25 cellular contexts compared by ENCODE assay signal in the genomic region with DNA sequence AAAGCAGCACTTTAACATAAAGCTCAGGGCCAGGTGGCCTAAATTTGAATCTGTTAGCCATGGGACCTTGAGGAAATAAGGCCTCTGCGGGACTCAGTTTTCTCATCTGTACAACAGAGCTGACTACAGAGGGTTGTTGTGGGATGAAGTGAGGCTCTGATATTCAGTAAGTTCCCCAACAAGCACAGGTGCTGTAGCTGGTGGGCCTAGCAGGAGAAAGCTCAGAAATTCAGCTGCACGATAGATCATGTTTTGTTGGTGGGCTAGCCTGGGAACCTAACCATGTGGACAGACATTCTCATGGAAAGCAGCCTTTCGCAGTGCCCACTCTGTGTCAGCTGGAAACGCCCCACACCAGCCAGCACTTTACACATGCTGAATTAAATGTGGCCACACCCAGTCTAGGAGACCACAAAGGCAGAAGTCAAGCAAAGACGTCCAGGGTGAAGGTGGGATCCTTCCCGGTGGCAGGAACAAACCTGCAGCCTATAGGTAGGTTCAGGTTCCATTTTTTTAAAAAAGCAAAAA. TPM values are rescaled to one million over a fixed set of nuclear protein-coding genes. Genes with fewer than 3 reads are reported as not detected.
A peak's percentile ranks its signal among the peaks of the same experiment; 100 is the strongest.
DNase-seq lines count a peak whose midpoint lies in the region; ATAC-seq and TF ChIP-seq lines count a peak whose summit lies in the region.
"Had no signal": no experiment of that assay in that cellular context is flagged by ENCODE, and none has a peak within 500 bp of the region (broad histone marks: within the 10 kb centered on the region; RNA-seq: fewer than 3 reads in every experiment).

No MANE protein-coding gene starts in this region.

- peak; percentile 38 for DNase-seq in NCI-H69 (lab: John Stamatoyannopoulos, UW)
- no peak for DNase-seq in immature natural killer cell
- DNase-seq in trophoblast cell = no peak
- DNase-seq in CD8-positive, alpha-beta memory T cell = no peak
- no peak for DNase-seq in dorsolateral prefrontal cortex
- DNase-seq in CD14-positive monocyte (ENCODE audit: low spot score) = no peak
- DNase-seq in Right ventricle myocardium inferior (ENCODE audit: missing footprints) = no peak
- DNase-seq: activated CD4-positive, alpha-beta T cell treated with anti-CD3 and anti-CD28 coated beads, Interleukin-2, amount 50 U/mL, for 4 hours; activated CD4-positive, CD25-positive, alpha-beta regulatory T cell; activated naive CD4-positive, alpha-beta T cell; activated naive CD8-positive, alpha-beta T cell treated with anti-CD3 and anti-CD28 coated beads, Interleukin-2, amount 50 U/mL, for 24 hours; activated T-cell treated with anti-CD3 and anti-CD28 coated beads, Interleukin-2, amount 50 U/mL, for 72 hours; cortex of kidney; effector memory CD8-positive, alpha-beta T cell; erythroblast; glutamatergic neuron; mucosa of descending colon; NCI-H2029 treated with DMSO at 0.1 percent for 48 hours; NCI-H526 treated with DMSO at 0.1 percent for 48 hours; ovary; stimulated activated naive B cell treated with anti-CD40 and anti-IgM and Interleukin-4, amounts not matched to agents 10 μg/mL and 1 μg/mL and 100 μg/mL, for 72 hours; substantia nigra had no signal

- no peaks in the 10 kb centered on the region for H3K27me3 Mint-ChIP-seq in immature natural killer cell (ENCODE audit: low read depth in 3 of 3)
- H3K27me3 Mint-ChIP-seq in CD8-positive, alpha-beta memory T cell = no peaks in the 10 kb centered on the region
- peaks cover 0 to 2% (median 0%) of the 10 kb centered on the region in 3 donors for H3K27me3 Mint-ChIP-seq in CD14-positive monocyte (ENCODE audit: low read depth in 3 of 3)
- H3K27me3 Mint-ChIP-seq: activated naive CD8-positive, alpha-beta T cell treated with anti-CD3 and anti-CD28 coated beads, Interleukin-2, amount 50 U/mL, for 24 hours; effector memory CD8-positive, alpha-beta T cell; stimulated activated naive B cell treated with anti-CD40 and anti-IgM and Interleukin-4, amounts not matched to agents 10 μg/mL and 1 μg/mL and 100 μg/mL, for 72 hours had no signal

- H3K4me2 ChIP-seq in BLaER1 (peak overlapping the region; percentile 94), trophoblast cell (ENCODE audit: low read length) (no peak overlapping the region)

- CTCF ChIA-PET in CD8-positive, alpha-beta memory T cell (lab: Charles Lee) = interaction anchor here (1.0 to 1.8 kb wide), 2 partner anchors 9 to 28 kb away, joined by 3 read pairs; no protein-coding TSS in a partner anchor

- no peak overlapping the region for H2BK12ac ChIP-seq in trophoblast cell (ENCODE audit: low read length)

- H4K20me1 ChIP-seq in BLaER1 = no peaks in the 10 kb centered on the region

- H3K9me3 ChIP-seq in BLaER1 (0 out of 2 replicates have a peak, but pooled peaks cover 7% of the 10 kb centered on the region), trophoblast cell (ENCODE audit: insufficient read depth, low read depth, low read length) (no peaks in the 10 kb centered on the region)
- no peaks in the 10 kb centered on the region for H3K9me3 ChIP-seq in CD8-positive, alpha-beta memory T cell (ENCODE audit: low read length)
- H3K9me3 ChIP-seq: mucosa of descending colon, ovary had no signal

- no CpG with 5 or more reads among the region's 6 CpGs for WGBS in trophoblast cell (ENCODE audit: extremely low coverage, insufficient coverage, insufficient read length)

- no peaks in the 10 kb centered on the region for H3K79me2 ChIP-seq in trophoblast cell (ENCODE audit: control insufficient read depth, insufficient read depth, low read length, poor library complexity)

- intact Hi-C loops in dorsolateral prefrontal cortex (cut with DNase I) (no loop called here), CD14-positive monocyte (cut with micrococcal nuclease) (no loop called here), Right ventricle myocardium inferior (cut with DNase I) (no loop called here)

- peak overlapping the region; percentile 26 for H2AK5ac ChIP-seq in trophoblast cell (ENCODE audit: low read length)

- H3K4me3 Mint-ChIP-seq in immature natural killer cell (peak overlapping the region in 4 of 5 donors; percentile 25 to 61 (median 34)), CD14-positive monocyte (no peak overlapping the region)
- no peak overlapping the region for H3K4me3 Mint-ChIP-seq in CD8-positive, alpha-beta memory T cell
- H3K4me3 Mint-ChIP-seq: activated naive CD8-positive, alpha-beta T cell treated with anti-CD3 and anti-CD28 coated beads, Interleukin-2, amount 50 U/mL, for 24 hours; activated T-cell treated with anti-CD3 and anti-CD28 coated beads, Interleukin-2, amount 50 U/mL, for 72 hours; effector memory CD8-positive, alpha-beta T cell; stimulated activated naive B cell treated with anti-CD40 and anti-IgM and Interleukin-4, amounts not matched to agents 10 μg/mL and 1 μg/mL and 100 μg/mL, for 72 hours had no signal

- H3K27me3 ChIP-seq in BLaER1 (no peaks in the 10 kb centered on the region), trophoblast cell (ENCODE audit: insufficient read depth, low read length) (no peaks in the 10 kb centered on the region), dorsolateral prefrontal cortex (no peaks in the 10 kb centered on the region)
- no peaks in the 10 kb centered on the region for H3K27me3 ChIP-seq in CD8-positive, alpha-beta memory T cell (ENCODE audit: insufficient read depth, low read length, poor library complexity, severe bottlenecking)
- H3K27me3 ChIP-seq: ovary had no signal

- no peak overlapping the region for H3K23ac ChIP-seq in trophoblast cell (ENCODE audit: low read length)

- H3K27ac Mint-ChIP-seq in immature natural killer cell (peak overlapping the region in 3 of 6 donors; percentile 6 to 50 (median 11)), CD14-positive monocyte (peak overlapping the region in 1 of 7 donors; percentile 21)
- peak overlapping the region in 1 of 8 donors; percentile 66 for H3K27ac Mint-ChIP-seq in CD8-positive, alpha-beta memory T cell
- H3K27ac Mint-ChIP-seq: stimulated activated naive B cell treated with anti-CD40 and anti-IgM and Interleukin-4, amounts not matched to agents 10 μg/mL and 1 μg/mL and 100 μg/mL, for 72 hours had no signal

- no peak overlapping the region for H3K4ac ChIP-seq in trophoblast cell (ENCODE audit: low read depth, low read length)

- no peak overlapping the region for H3K4me3 ChIP-seq in BLaER1
- H3K4me3 ChIP-seq in trophoblast cell (ENCODE audit: low read depth, low read length) = no peak overlapping the region
- H3K4me3 ChIP-seq in CD8-positive, alpha-beta memory T cell (ENCODE audit: low read length) = no peak overlapping the region
- H3K4me3 ChIP-seq in dorsolateral prefrontal cortex = no peak overlapping the region
- H3K4me3 ChIP-seq: mucosa of descending colon, ovary, SK-N-MC had no signal

- H3K4me1 Mint-ChIP-seq in immature natural killer cell (peaks cover 35 to 45% of the 10 kb centered on the region in 2 donors), CD14-positive monocyte (peaks cover 6% of the 10 kb centered on the region)
- peaks cover 17 to 24% (median 19%) of the 10 kb centered on the region in 3 donors for H3K4me1 Mint-ChIP-seq in CD8-positive, alpha-beta memory T cell

- H3K27ac ChIP-seq in BLaER1 (peak overlapping the region; percentile 99), trophoblast cell (ENCODE audit: low read depth, low read length) (peak overlapping the region; percentile 40), dorsolateral prefrontal cortex (peak overlapping the region in 15 of 59 donors; percentile 4 to 74 (median 31))
- no peak overlapping the region for H3K27ac ChIP-seq in CD8-positive, alpha-beta memory T cell (ENCODE audit: low read depth, low read length)
- H3K27ac ChIP-seq: ovary, RWPE1, SK-N-MC had no signal

- TF ChIP-seq CTCF in dorsolateral prefrontal cortex (IDR thresholded peaks at IDR 0.05 in 54 of 56, conservative IDR thresholded peaks at IDR 0.05 in 2 of 56; ENCODE audit: low read depth in 1 of 56, partially characterized antibody in 56 of 56) (no peak), CD14-positive monocyte (IDR thresholded peaks at IDR 0.05) (no peak)

- peak overlapping the region; percentile 64 for H3K18ac ChIP-seq in trophoblast cell (ENCODE audit: low read length)

- peak overlapping the region; percentile 50 for H4K91ac ChIP-seq in trophoblast cell (ENCODE audit: low read depth, low read length)

- no peak overlapping the region for H3K9ac ChIP-seq in BLaER1
- no peak overlapping the region for H3K9ac ChIP-seq in trophoblast cell (ENCODE audit: low read length)

- H3K36me3 ChIP-seq in BLaER1 (peaks cover 30% of the 10 kb centered on the region), trophoblast cell (ENCODE audit: control insufficient read depth in 1 of 2, insufficient read depth in 2 of 2, low read length in 2 of 2) (no peaks in the 10 kb centered on the region)
- H3K36me3 ChIP-seq in CD8-positive, alpha-beta memory T cell (ENCODE audit: insufficient read depth, low read length) = no peaks in the 10 kb centered on the region
- H3K36me3 ChIP-seq: ovary had no signal

- H4K12ac ChIP-seq in trophoblast cell (ENCODE audit: low read depth, low read length) = no peak overlapping the region

- H3K9me3 Mint-ChIP-seq in immature natural killer cell = no peaks in the 10 kb centered on the region
- no peaks in the 10 kb centered on the region for H3K9me3 Mint-ChIP-seq in CD8-positive, alpha-beta memory T cell
- H3K9me3 Mint-ChIP-seq in CD14-positive monocyte = peaks cover 0 to 1% (median 0%) of the 10 kb centered on the region in 7 donors
- H3K9me3 Mint-ChIP-seq: activated naive CD8-positive, alpha-beta T cell treated with anti-CD3 and anti-CD28 coated beads, Interleukin-2, amount 50 U/mL, for 24 hours; activated T-cell treated with anti-CD3 and anti-CD28 coated beads, Interleukin-2, amount 50 U/mL, for 72 hours; effector memory CD8-positive, alpha-beta T cell; stimulated activated naive B cell treated with anti-CD40 and anti-IgM and Interleukin-4, amounts not matched to agents 10 μg/mL and 1 μg/mL and 100 μg/mL, for 72 hours had no signal

- H2AFZ ChIP-seq in trophoblast cell (ENCODE audit: insufficient read depth, low read length, poor library complexity) = no peak overlapping the region

- POLR2A ChIA-PET in CD8-positive, alpha-beta memory T cell (lab: Charles Lee) = interaction anchor here (0.5 to 0.6 kb wide), 2 partner anchors 9 to 118 kb away, joined by 3 to 5 read pairs; no protein-coding TSS in a partner anchor

- peak overlapping the region; percentile 46 for H2BK120ac ChIP-seq in trophoblast cell (ENCODE audit: insufficient read depth, low read length, poor library complexity)

- peak overlapping the region; percentile 65 for H2BK5ac ChIP-seq in trophoblast cell (ENCODE audit: low read depth, low read length, poor library complexity)

- peaks cover 9% of the 10 kb centered on the region for H3K79me1 ChIP-seq in trophoblast cell (ENCODE audit: low read length)

- H3K36me3 Mint-ChIP-seq in immature natural killer cell (peaks cover 0 to 8% (median 0%) of the 10 kb centered on the region in 3 donors), CD14-positive monocyte (peaks cover 0 to 2% of the 10 kb centered on the region in 2 donors)
- H3K36me3 Mint-ChIP-seq in CD8-positive, alpha-beta memory T cell = peaks cover 0 to 2% (median 0%) of the 10 kb centered on the region in 3 donors

- H4K8ac ChIP-seq in trophoblast cell (ENCODE audit: low read depth, low read length) = peak overlapping the region; percentile 58

- no peak for ATAC-seq in Right ventricle myocardium inferior
- ATAC-seq: activated naive CD8-positive, alpha-beta T cell treated with anti-CD3 and anti-CD28 coated beads, Interleukin-2, amount 50 U/mL, for 24 hours; activated T-cell treated with anti-CD3 and anti-CD28 coated beads, Interleukin-2, amount 50 U/mL, for 72 hours; effector memory CD8-positive, alpha-beta T cell; mucosa of descending colon; stimulated activated naive B cell treated with anti-CD40 and anti-IgM and Interleukin-4, amounts not matched to agents 10 μg/mL and 1 μg/mL and 100 μg/mL, for 72 hours had no signal

- peak overlapping the region; percentile 42 for H3K14ac ChIP-seq in trophoblast cell (ENCODE audit: low read length)

- H3K4me1 ChIP-seq in BLaER1 (peaks cover 91% of the 10 kb centered on the region), trophoblast cell (ENCODE audit: control insufficient read depth in 1 of 2, insufficient read depth in 2 of 2, low read length in 2 of 2) (peaks cover 15 to 23% of the 10 kb centered on the region in 2 experiments)
- H3K4me1 ChIP-seq in CD8-positive, alpha-beta memory T cell (ENCODE audit: insufficient read depth, low read length) = peaks cover 21% of the 10 kb centered on the region

RNA-seq across cellular contexts. Expression of gene PITPNM2, which starts 16.1 kb away (rescaled TPM):
- polyA plus RNA-seq in immature natural killer cell = 1 to 10 TPM; 4.7 to 8.6 (median 7.1) TPM
- polyA plus RNA-seq in trophoblast cell (2013) = 4.4 and 4.5 TPM in 2 replicates
- total RNA-seq in CD8-positive, alpha-beta memory T cell = 1 to 10 TPM; 5.1 to 6.1 TPM
- 1.8 TPM for polyA plus RNA-seq in CD8-positive, alpha-beta memory T cell
- total RNA-seq in dorsolateral prefrontal cortex = 10 to 100 TPM; 20.9 to 89.8 (median 62.6) TPM
- under 1 TPM in 1 of 2 donors, not detected in 1; 0.08 TPM for polyA plus RNA-seq in CD14-positive monocyte
- 19.6 TPM for total RNA-seq in Right ventricle myocardium inferior

Comparison
In these comparisons a context has a peak if more than half of its experiments do, and no peak if none do; other contexts are left out.
1. H3K4me3 Mint-ChIP-seq: peak in immature natural killer cell (4 of 5); none in CD8-positive, alpha-beta memory T cell (0 of 7) and CD14-positive monocyte (0 of 2).